In the genomic region with DNA sequence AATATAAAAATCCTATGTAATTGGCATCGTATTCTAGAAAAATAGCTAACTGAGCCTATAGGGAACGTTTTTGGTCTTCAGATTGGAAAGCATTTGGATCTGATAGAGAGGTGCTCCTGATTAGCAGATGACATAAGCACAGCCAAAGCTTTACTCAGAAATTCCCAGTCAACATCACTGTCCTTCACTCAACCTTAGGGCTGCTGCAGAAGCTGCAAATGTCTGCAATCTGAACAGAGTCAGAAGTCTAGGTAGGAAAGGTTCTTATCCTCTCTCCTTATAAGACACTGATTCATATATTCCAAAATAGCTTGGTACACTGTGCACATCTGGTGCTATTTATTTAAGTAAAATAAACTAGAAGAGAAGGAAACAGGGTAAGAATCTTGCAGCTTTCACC, we compare ENCODE assay signal across 1 cellular context.
TF ChIP-seq lines count a peak whose summit lies in the region.

No MANE protein-coding gene starts in this region.

TF ChIP-seq in IMR-90, 13 proteins besides CTCF, POLR2A, EP300 and RAD21:
- TF ChIP-seq MAZ (IDR thresholded peaks at IDR 0.05; ENCODE audit: borderline replicate concordance, low read depth, low read length) (no peak), MXI1 (IDR thresholded peaks at IDR 0.05; ENCODE audit: borderline replicate concordance, low read depth, low read length) (no peak), NFE2L2 (IDR thresholded peaks at IDR 0.05; ENCODE audit: low read depth, low read length) (no peak), RFX5 (IDR thresholded peaks at IDR 0.05; ENCODE audit: low read depth, low read length) (no peak), FOS (IDR thresholded peaks at IDR 0.05; ENCODE audit: low read depth, low read length) (no peak), BHLHE40 (IDR thresholded peaks at IDR 0.05; ENCODE audit: low read depth, low read length) (no peak), MAFK (IDR thresholded peaks at IDR 0.05; ENCODE audit: low read depth, low read length) (no peak), SMC3 (IDR thresholded peaks at IDR 0.05; ENCODE audit: low read depth, low read length) (no peak), RCOR1 (IDR thresholded peaks at IDR 0.05; ENCODE audit: insufficient replicate concordance, low read length) (no peak)
- TF ChIP-seq, protein P1, sequence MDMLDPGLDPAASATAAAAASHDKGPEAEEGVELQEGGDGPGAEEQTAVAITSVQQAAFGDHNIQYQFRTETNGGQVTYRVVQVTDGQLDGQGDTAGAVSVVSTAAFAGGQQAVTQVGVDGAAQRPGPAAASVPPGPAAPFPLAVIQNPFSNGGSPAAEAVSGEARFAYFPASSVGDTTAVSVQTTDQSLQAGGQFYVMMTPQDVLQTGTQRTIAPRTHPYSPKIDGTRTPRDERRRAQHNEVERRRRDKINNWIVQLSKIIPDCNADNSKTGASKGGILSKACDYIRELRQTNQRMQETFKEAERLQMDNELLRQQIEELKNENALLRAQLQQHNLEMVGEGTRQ (IDR thresholded peaks at IDR 0.05; ENCODE audit: low read depth, low read length), result no peak
- TF ChIP-seq, protein P2, sequence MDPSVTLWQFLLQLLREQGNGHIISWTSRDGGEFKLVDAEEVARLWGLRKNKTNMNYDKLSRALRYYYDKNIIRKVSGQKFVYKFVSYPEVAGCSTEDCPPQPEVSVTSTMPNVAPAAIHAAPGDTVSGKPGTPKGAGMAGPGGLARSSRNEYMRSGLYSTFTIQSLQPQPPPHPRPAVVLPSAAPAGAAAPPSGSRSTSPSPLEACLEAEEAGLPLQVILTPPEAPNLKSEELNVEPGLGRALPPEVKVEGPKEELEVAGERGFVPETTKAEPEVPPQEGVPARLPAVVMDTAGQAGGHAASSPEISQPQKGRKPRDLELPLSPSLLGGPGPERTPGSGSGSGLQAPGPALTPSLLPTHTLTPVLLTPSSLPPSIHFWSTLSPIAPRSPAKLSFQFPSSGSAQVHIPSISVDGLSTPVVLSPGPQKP (IDR thresholded peaks at IDR 0.05; ENCODE audit: borderline replicate concordance, low read depth, low read length), result no peak
TF ChIP-seq in IMR-90: peak in this region for 0.
